In the genomic region with DNA sequence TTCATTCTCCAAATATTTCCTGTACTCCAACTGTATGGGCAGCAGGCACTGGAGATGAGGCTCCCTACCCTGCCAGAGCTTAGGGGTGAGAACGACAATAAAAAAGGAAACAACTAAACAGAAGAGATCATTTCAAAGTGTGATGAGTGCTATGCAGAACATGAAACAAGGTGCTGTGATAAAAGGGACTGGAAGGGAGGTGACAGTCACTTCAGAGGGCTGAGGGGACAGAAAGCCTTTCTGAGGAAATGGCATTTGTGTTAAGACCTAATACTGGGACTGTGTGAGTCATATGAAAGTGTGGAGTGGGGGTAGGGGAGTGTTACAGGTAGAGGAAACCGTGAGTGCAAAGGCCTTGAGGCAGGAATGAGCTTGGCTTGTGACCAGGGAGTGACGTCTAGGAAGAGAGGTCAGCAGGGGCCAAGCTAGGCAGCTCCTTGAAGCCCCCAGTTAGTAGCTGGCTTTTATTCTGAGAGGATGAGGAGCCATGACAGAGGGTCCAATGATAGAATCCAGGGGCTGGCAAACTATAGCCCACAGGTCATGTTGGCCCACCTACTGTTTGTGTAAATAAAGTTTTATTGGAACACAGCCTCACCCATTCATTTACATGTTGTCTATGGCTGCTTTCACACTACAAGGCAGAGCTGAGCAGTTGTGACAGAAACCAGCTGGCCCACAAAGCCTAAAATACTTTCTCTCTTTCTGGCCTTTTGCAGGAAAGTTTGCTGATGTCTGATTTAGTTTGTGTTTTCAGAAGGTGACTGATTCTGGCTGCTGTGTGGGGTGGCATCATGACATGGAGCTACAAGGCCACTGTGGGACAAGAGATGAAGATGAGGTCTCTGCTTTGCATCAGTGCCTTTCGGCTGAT, we compare ENCODE assay signal across 11 cellular contexts. TPM values are rescaled to one million over a fixed set of nuclear protein-coding genes. Genes with fewer than 3 reads are reported as not detected.
DNase-seq lines count a peak whose midpoint lies in the region; ATAC-seq and TF ChIP-seq lines count a peak whose summit lies in the region.
"Had no signal": no experiment of that assay in that cellular context is flagged by ENCODE, and none has a peak within 500 bp of the region (broad histone marks: within the 10 kb centered on the region; RNA-seq: fewer than 3 reads in every experiment).

No MANE protein-coding gene starts in this region.

- H3K9me3 ChIP-seq in GM23248 (ENCODE audit: low read depth) (no peaks in the 10 kb centered on the region), Panc1 (ENCODE audit: control insufficient read depth, insufficient read depth, low read depth, low read length) (no peaks in the 10 kb centered on the region), neural progenitor cell (ENCODE audit: low read depth) (no peaks in the 10 kb centered on the region)
- H3K9me3 ChIP-seq: pancreas had no signal

- no TSS peak for BruUV-seq in Panc1 (replicated peaks; lab: Mats Ljungman, UMichigan)

- POLR2A ChIA-PET in Panc1 (lab: Charles Lee): interaction anchor here (1.0 kb wide), 1 partner anchor 10 kb away, joined by 3 read pairs; no protein-coding TSS in a partner anchor

- no peaks in the 10 kb centered on the region for H4K20me1 ChIP-seq in GM23248 (ENCODE audit: insufficient read depth)
- H4K20me1 ChIP-seq in neural progenitor cell (ENCODE audit: low read depth): no peaks in the 10 kb centered on the region

- CTCF ChIA-PET in Panc1 (lab: Charles Lee): interaction anchor here (1.6 kb wide), 1 partner anchor 32 kb away, joined by 4 read pairs; no protein-coding TSS in a partner anchor

- ATAC-seq in Panc1 (no peak), foreskin keratinocyte (peak; percentile 59), HG02840 (IDR thresholded peaks at IDR 0.05; ENCODE audit: low FRiP score, unreplicated experiment) (no peak), GM18517 (IDR thresholded peaks at IDR 0.05; ENCODE audit: unreplicated experiment) (no peak)

- H3K27ac ChIP-seq in GM23248: no peak overlapping the region
- H3K27ac ChIP-seq in Panc1 (ENCODE audit: low read length): peak overlapping the region; percentile 29; the same call in 1 of the 2 replicates
- H3K27ac ChIP-seq in foreskin keratinocyte: peak overlapping the region; percentile 70
- no peak overlapping the region for H3K27ac ChIP-seq in neural progenitor cell
- H3K27ac ChIP-seq: pancreas had no signal

- intact Hi-C loops in Panc1 (cut with micrococcal nuclease; ENCODE audit: unreplicated experiment): no loop called here

- H3K9me2 ChIP-seq in GM23248 (ENCODE audit: insufficient read depth): no peaks in the 10 kb centered on the region

- peaks cover 18% of the 10 kb centered on the region for H3K4me1 ChIP-seq in GM23248 (ENCODE audit: insufficient read depth)
- H3K4me1 ChIP-seq in Panc1 (ENCODE audit: control insufficient read depth, insufficient read depth, low read length): no peaks in the 10 kb centered on the region
- peaks cover 15% of the 10 kb centered on the region for H3K4me1 ChIP-seq in foreskin keratinocyte
- no peaks in the 10 kb centered on the region for H3K4me1 ChIP-seq in neural progenitor cell
- H3K4me1 ChIP-seq: pancreas had no signal

- H3K36me3 ChIP-seq in GM23248 (ENCODE audit: low read depth): no peaks in the 10 kb centered on the region
- H3K36me3 ChIP-seq in Panc1 (ENCODE audit: control insufficient read depth, insufficient read depth, low read length): no peaks in the 10 kb centered on the region
- no peaks in the 10 kb centered on the region for H3K36me3 ChIP-seq in neural progenitor cell
- H3K36me3 ChIP-seq: pancreas had no signal

- H3K9ac ChIP-seq in GM23248: no peak overlapping the region
- H3K9ac ChIP-seq in neural progenitor cell: no peak overlapping the region

- WGBS in GM23248 (ENCODE audit: low coverage in 1 of 2, low lambda C conversion rate in 2 of 2, missing lambda C conversion rate in 2 of 2), 2 experiments: 34 to 35% methylated on average over 4 of the region's 4 CpGs

- no peaks in the 10 kb centered on the region for H3K36me3 Mint-ChIP-seq in neural progenitor cell

- H3K4me3 ChIP-seq in GM23248: no peak overlapping the region
- H3K4me3 ChIP-seq in Panc1 (ENCODE audit: low read depth in 2 of 2, low read length in 2 of 2): no peak overlapping the region
- H3K4me3 ChIP-seq in neural progenitor cell: no peak overlapping the region
- H3K4me3 ChIP-seq: pancreas had no signal

- no peak for TF ChIP-seq CTCF in Panc1 (IDR thresholded peaks at IDR 0.05)
- TF ChIP-seq CTCF in foreskin keratinocyte (conservative IDR thresholded peaks at IDR 0.05): no peak
- TF ChIP-seq CTCF in neural progenitor cell (IDR thresholded peaks at IDR 0.05): no peak

- peak overlapping the region; percentile 44; the same call in 1 of the 2 replicates for H2AFZ ChIP-seq in GM23248
- H2AFZ ChIP-seq in neural progenitor cell (replicated peaks): no peak overlapping the region

- no peaks in the 10 kb centered on the region for H3K27me3 ChIP-seq in GM23248 (replicated peaks; ENCODE audit: insufficient read depth)
- no peaks in the 10 kb centered on the region for H3K27me3 ChIP-seq in Panc1 (ENCODE audit: control insufficient read depth, insufficient read depth, low read length)
- H3K27me3 ChIP-seq in foreskin keratinocyte: no peaks in the 10 kb centered on the region
- H3K27me3 ChIP-seq in neural progenitor cell: no peaks in the 10 kb centered on the region
- H3K27me3 ChIP-seq: pancreas had no signal

- peak overlapping the region; percentile 13 for H3K27ac Mint-ChIP-seq in neural progenitor cell
- H3K27ac Mint-ChIP-seq: B cell had no signal

- no peak for DNase-seq in GM23248
- DNase-seq in Panc1 (ENCODE audit: low read depth, low spot score): no peak
- peak; percentile 36 to 67 for DNase-seq in foreskin keratinocyte
- no peak for DNase-seq in neural progenitor cell (ENCODE audit: low spot score)
- DNase-seq in cerebellar nuclear complex (lab: John Stamatoyannopoulos, UW): no peak
- no peak for DNase-seq in SHP77 treated with DMSO at 0.1 percent for 48 hours (lab: John Stamatoyannopoulos, UW)
- DNase-seq: NCI-H2171 treated with DMSO at 0.1 percent for 48 hours, pancreas had no signal

- peaks cover 14% of the 10 kb centered on the region for H3K9me3 Mint-ChIP-seq in neural progenitor cell

- H3F3A ChIP-seq in GM23248 (ENCODE audit: insufficient read depth) (0 out of 2 replicates have a peak, but pooled peaks cover 7% of the 10 kb centered on the region), neural progenitor cell (ENCODE audit: low read depth) (no peaks in the 10 kb centered on the region)

- H3K79me2 ChIP-seq in GM23248 (ENCODE audit: insufficient read depth) (no peaks in the 10 kb centered on the region), neural progenitor cell (ENCODE audit: low read depth) (no peaks in the 10 kb centered on the region)

- H3K4me2 ChIP-seq in GM23248 (ENCODE audit: unreplicated experiment) (no peak overlapping the region), neural progenitor cell (no peak overlapping the region)

- in situ Hi-C loops in GM23248 (cut with MboI): no loop called here
- in situ Hi-C loops in Panc1 (cut with HindIII; ENCODE audit: low pct_unique_long_range_greater_than_20kb, low sequenced_read_pairs): no loop called here

- peaks cover 3% of the 10 kb centered on the region for H3K4me1 Mint-ChIP-seq in neural progenitor cell
- H3K4me1 Mint-ChIP-seq: B cell had no signal

- peaks cover 14% of the 10 kb centered on the region for H3K27me3 Mint-ChIP-seq in neural progenitor cell (ENCODE audit: insufficient read depth, low read depth)

- no peak overlapping the region for H3K4me3 Mint-ChIP-seq in neural progenitor cell
- H3K4me3 Mint-ChIP-seq: B cell had no signal

RNA-seq across cellular contexts. Expression of a gene that starts 56.6 kb away (rescaled TPM):
- 9.4 and 10.4 TPM in 2 replicates for total RNA-seq in GM23248 (2014; rRNA removed; shearing (Covaris generic))
- 32.3 and 32.4 TPM in 2 replicates for polyA plus RNA-seq in GM23248 (2016; fragmentation: Nextera tagmentation; extraction: Ambion mirVana)
- total RNA-seq in Panc1 (2021; ENCODE audit: unreplicated experiment): 11.9 TPM
- 6.0 TPM for polyA plus RNA-seq in Panc1 (2012; ENCODE audit: insufficient read length)
- total RNA-seq in foreskin keratinocyte: 21.7 and 24.4 TPM in 2 replicates
- polyA plus RNA-seq in foreskin keratinocyte: 31.3 and 35.0 TPM in 2 replicates
- total RNA-seq in neural progenitor cell (ENCODE audit: low replicate concordance): 20.9 and 36.2 TPM in 2 replicates

RNA-seq across cellular contexts. Expression of a gene that starts 56.8 kb away (rescaled TPM):
- total RNA-seq in GM23248 (2014; rRNA removed; shearing (Covaris generic)): 62.1 and 76.4 TPM in 2 replicates
- polyA plus RNA-seq in GM23248 (2016; fragmentation: Nextera tagmentation; extraction: Ambion mirVana) (42.4 and 44.1 TPM in 2 replicates), foreskin keratinocyte (23.7 and 26.1 TPM in 2 replicates)
- total RNA-seq in Panc1 (2021; ENCODE audit: unreplicated experiment) (15.1 TPM), foreskin keratinocyte (44.8 and 53.3 TPM in 2 replicates), neural progenitor cell (ENCODE audit: low replicate concordance) (33.4 and 44.1 TPM in 2 replicates)
- 13.9 TPM for polyA plus RNA-seq in Panc1 (2012; ENCODE audit: insufficient read length)

Comparison
In these comparisons a context has a peak if more than half of its experiments do, and no peak if none do; other contexts are left out.
1. DNase-seq: peak in foreskin keratinocyte (2 of 2); none in GM23248 (single experiment), Panc1 (single experiment), neural progenitor cell (single experiment), cerebellar nuclear complex (0 of 2) and SHP77 treated with DMSO at 0.1 percent for 48 hours (single experiment).
2. H3K27ac ChIP-seq: peak in Panc1 (single experiment) and foreskin keratinocyte (single experiment); none in GM23248 (single experiment) and neural progenitor cell (single experiment).